ENCODE assay signal across 9 cellular contexts in the genomic region with DNA sequence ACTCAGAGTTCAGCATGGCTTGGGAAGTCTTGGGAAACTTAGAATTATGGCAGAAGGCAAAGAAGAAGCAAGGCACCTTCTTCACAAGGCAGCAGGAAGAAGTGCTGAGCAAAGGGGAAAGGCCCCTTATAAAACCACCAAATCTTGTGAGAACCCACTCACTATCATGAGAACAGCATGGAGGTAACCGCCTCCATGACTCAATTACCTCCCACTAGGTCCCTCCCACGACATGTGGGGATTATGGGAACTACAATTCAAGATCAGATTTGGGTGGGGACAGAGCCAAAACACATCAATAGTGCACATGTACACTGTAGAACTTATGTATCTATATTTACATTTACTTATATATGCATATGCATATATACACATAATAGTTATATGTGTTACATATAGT.
"Had no signal": no experiment of that assay in that cellular context is flagged by ENCODE, and none has a peak within 500 bp of the region (broad histone marks: within the 10 kb centered on the region; RNA-seq: fewer than 3 reads in every experiment).

No MANE protein-coding gene starts in this region.

- H3K27me3 Mint-ChIP-seq: IgD-negative memory B cell had no signal

- H3K4me3 Mint-ChIP-seq: GM23338, H9, HFFc6, IgD-negative memory B cell had no signal

- H3K36me3 Mint-ChIP-seq: IgD-negative memory B cell had no signal

- H3K9me3 Mint-ChIP-seq: GM23338, H9, HFFc6 had no signal

- H3K4me3 ChIP-seq: GM23338 had no signal

- H3K4me2 ChIP-seq: GM23338 had no signal

- H3K27ac Mint-ChIP-seq: GM23338, H9, HFFc6, IgD-negative memory B cell had no signal

- DNase-seq: H9, HCEC 1CT, HFFc6 had no signal

- ATAC-seq: GM23338, HepG2 had no signal

- H2AFZ ChIP-seq: GM23338 had no signal

- H3K27ac ChIP-seq: HL-60 had no signal

- FAIRE-seq: H1, H54, HepG2 had no signal
